ENCODE assay signal across 26 cellular contexts in genomic region chr19:13461536-13461935, GRCh38.
"Had no signal": no experiment of that assay in that cellular context is flagged by ENCODE, and none has a peak within 500 bp of the region (broad histone marks: within the 10 kb centered on the region; RNA-seq: fewer than 3 reads in every experiment).

No MANE protein-coding gene starts in this region.

- DNase-seq: activated CD4-positive, alpha-beta memory T cell treated with anti-CD3 and anti-CD28 coated beads for 36 hours; activated CD4-positive, alpha-beta T cell treated with anti-CD3 and anti-CD28 coated beads for 36 hours; activated CD8-positive, alpha-beta memory T cell treated with anti-CD3 and anti-CD28 coated beads, Interleukin-2, amount 10 ng/mL, durations not matched to agents 7 days and 5 days; activated naive CD4-positive, alpha-beta T cell; activated naive CD8-positive, alpha-beta T cell treated with anti-CD3 and anti-CD28 coated beads, Interleukin-2, amount 10 ng/mL, durations not matched to agents 7 days and 5 days; brain microvascular endothelial cell; effector memory CD4-positive, alpha-beta T cell; foreskin keratinocyte; immature natural killer cell; kidney glomerular epithelial cell; left ventricle myocardium inferior; mammary epithelial cell; midbrain; ovary; right lobe of liver; small intestine; stimulated activated CD4-positive, alpha-beta T cell treated with anti-CD3 and anti-CD28 coated beads, Interleukin-4, amount 100 ng/mL, for 24 hours; stomach; SW 1271; T-helper 2 cell; testis had no signal

- H3K27me3 Mint-ChIP-seq: activated CD8-positive, alpha-beta memory T cell treated with anti-CD3 and anti-CD28 coated beads, Interleukin-2, amount 10 ng/mL, durations not matched to agents 7 days and 5 days had no signal

- H3K27ac Mint-ChIP-seq: activated CD4-positive, alpha-beta memory T cell treated with anti-CD3 and anti-CD28 coated beads for 36 hours; activated CD4-positive, alpha-beta T cell treated with anti-CD3 and anti-CD28 coated beads for 36 hours; activated CD8-positive, alpha-beta memory T cell treated with anti-CD3 and anti-CD28 coated beads, Interleukin-2, amount 10 ng/mL, durations not matched to agents 7 days and 5 days; activated naive CD8-positive, alpha-beta T cell treated with anti-CD3 and anti-CD28 coated beads, Interleukin-2, amount 10 ng/mL, durations not matched to agents 7 days and 5 days; activated T-helper 17 cell treated with anti-CD3 and anti-CD28 coated beads, Interleukin-2, amount 50 U/mL, for 72 hours; dendritic cell treated with granulocyte-macrophage colony-stimulating factor and Interleukin-4, amounts not matched to agents 40 ng/mL and 50 ng/mL, for 4 days; immature natural killer cell; stimulated activated effector memory CD8-positive, alpha-beta T cell treated with anti-CD3 and anti-CD28 coated beads, Interleukin-12 subunit alpha, Interleukin-12 subunit beta, amount 100 ng/mL, for 72 hours; type B pancreatic cell had no signal

- FAIRE-seq: small intestine had no signal

- H3K36me3 Mint-ChIP-seq: activated CD4-positive, alpha-beta memory T cell treated with anti-CD3 and anti-CD28 coated beads for 36 hours; activated CD8-positive, alpha-beta memory T cell treated with anti-CD3 and anti-CD28 coated beads, Interleukin-2, amount 10 ng/mL, durations not matched to agents 7 days and 5 days; activated naive CD8-positive, alpha-beta T cell treated with anti-CD3 and anti-CD28 coated beads, Interleukin-2, amount 10 ng/mL, durations not matched to agents 7 days and 5 days; immature natural killer cell; stimulated activated effector memory CD8-positive, alpha-beta T cell treated with anti-CD3 and anti-CD28 coated beads, Interleukin-12 subunit alpha, Interleukin-12 subunit beta, amount 100 ng/mL, for 72 hours; type B pancreatic cell had no signal

- ATAC-seq: activated CD4-positive, alpha-beta T cell treated with anti-CD3 and anti-CD28 coated beads for 36 hours; activated CD8-positive, alpha-beta memory T cell treated with anti-CD3 and anti-CD28 coated beads, Interleukin-2, amount 10 ng/mL, durations not matched to agents 7 days and 5 days; activated T-helper 17 cell treated with anti-CD3 and anti-CD28 coated beads, Interleukin-2, amount 50 U/mL, for 72 hours; foreskin keratinocyte; right lobe of liver; stimulated activated effector memory CD8-positive, alpha-beta T cell treated with anti-CD3 and anti-CD28 coated beads, Interleukin-12 subunit alpha, Interleukin-12 subunit beta, amount 100 ng/mL, for 72 hours had no signal

- H3K4me1 Mint-ChIP-seq: activated CD4-positive, alpha-beta T cell treated with anti-CD3 and anti-CD28 coated beads for 36 hours; activated CD8-positive, alpha-beta memory T cell treated with anti-CD3 and anti-CD28 coated beads, Interleukin-2, amount 10 ng/mL, durations not matched to agents 7 days and 5 days; activated naive CD8-positive, alpha-beta T cell treated with anti-CD3 and anti-CD28 coated beads, Interleukin-2, amount 10 ng/mL, durations not matched to agents 7 days and 5 days; activated T-helper 17 cell treated with anti-CD3 and anti-CD28 coated beads, Interleukin-2, amount 50 U/mL, for 72 hours; central memory CD8-positive, alpha-beta T cell; immature natural killer cell; stimulated activated effector memory CD8-positive, alpha-beta T cell treated with anti-CD3 and anti-CD28 coated beads, Interleukin-12 subunit alpha, Interleukin-12 subunit beta, amount 100 ng/mL, for 72 hours had no signal

- H3K9me3 Mint-ChIP-seq: activated CD4-positive, alpha-beta memory T cell treated with anti-CD3 and anti-CD28 coated beads for 36 hours; central memory CD8-positive, alpha-beta T cell; dendritic cell treated with granulocyte-macrophage colony-stimulating factor and Interleukin-4, amounts not matched to agents 40 ng/mL and 50 ng/mL, for 4 days; stimulated activated effector memory CD8-positive, alpha-beta T cell treated with anti-CD3 and anti-CD28 coated beads, Interleukin-12 subunit alpha, Interleukin-12 subunit beta, amount 100 ng/mL, for 72 hours had no signal

- H3K4me3 Mint-ChIP-seq: activated CD4-positive, alpha-beta memory T cell treated with anti-CD3 and anti-CD28 coated beads for 36 hours; activated CD4-positive, alpha-beta T cell treated with anti-CD3 and anti-CD28 coated beads for 36 hours; activated CD8-positive, alpha-beta memory T cell treated with anti-CD3 and anti-CD28 coated beads, Interleukin-2, amount 10 ng/mL, durations not matched to agents 7 days and 5 days; activated naive CD8-positive, alpha-beta T cell treated with anti-CD3 and anti-CD28 coated beads, Interleukin-2, amount 10 ng/mL, durations not matched to agents 7 days and 5 days; activated T-helper 17 cell treated with anti-CD3 and anti-CD28 coated beads, Interleukin-2, amount 50 U/mL, for 72 hours; central memory CD8-positive, alpha-beta T cell; dendritic cell treated with granulocyte-macrophage colony-stimulating factor and Interleukin-4, amounts not matched to agents 40 ng/mL and 50 ng/mL, for 4 days; immature natural killer cell; stimulated activated effector memory CD8-positive, alpha-beta T cell treated with anti-CD3 and anti-CD28 coated beads, Interleukin-12 subunit alpha, Interleukin-12 subunit beta, amount 100 ng/mL, for 72 hours; type B pancreatic cell had no signal
